23 cellular contexts compared by ENCODE assay signal in the genomic region with DNA sequence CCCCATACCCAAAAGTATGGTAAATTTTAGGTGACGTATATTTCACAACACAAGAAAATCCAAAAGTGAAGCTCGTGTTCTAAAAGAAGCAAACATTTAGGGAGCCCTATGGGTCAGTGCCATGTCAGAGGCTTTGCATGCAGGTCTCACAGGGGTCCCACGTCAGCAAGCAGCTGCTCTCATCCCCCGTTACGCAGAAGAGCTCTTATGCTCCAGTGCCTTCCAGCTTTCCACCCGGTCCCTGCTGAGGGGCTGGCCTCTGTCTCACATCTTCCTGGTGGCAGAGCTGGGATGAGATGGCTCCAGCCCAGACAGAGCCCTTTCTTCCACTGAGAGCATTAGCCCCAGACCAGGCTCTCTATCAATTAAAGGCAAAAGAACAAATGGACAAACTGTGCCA.
DNase-seq lines count a peak whose midpoint lies in the region; ATAC-seq and TF ChIP-seq lines count a peak whose summit lies in the region.
"Had no signal": no experiment of that assay in that cellular context is flagged by ENCODE, and none has a peak within 500 bp of the region (broad histone marks: within the 10 kb centered on the region; RNA-seq: fewer than 3 reads in every experiment).

No MANE protein-coding gene starts in this region.

- H3K27ac ChIP-seq in right cardiac atrium (ENCODE audit: low read length) (peak overlapping the region; percentile 62), gastrocnemius medialis (peak overlapping the region; percentile 26 to 86 (median 68)), vagina (peak overlapping the region; percentile 57)

- H3K27me3 ChIP-seq in right cardiac atrium (ENCODE audit: control insufficient read depth, insufficient read depth) (no peaks in the 10 kb centered on the region), gastrocnemius medialis (no peaks in the 10 kb centered on the region), vagina (no peaks in the 10 kb centered on the region)
- H3K27me3 ChIP-seq: uterus had no signal

- H3K36me3 ChIP-seq in gastrocnemius medialis (peaks cover 0 to 51% of the 10 kb centered on the region in 2 donors), vagina (peaks cover 0 to 58% of the 10 kb centered on the region in 2 donors)
- H3K36me3 ChIP-seq: uterus had no signal

- TF ChIP-seq CTCF in gastrocnemius medialis (IDR thresholded peaks at IDR 0.05 in 4 of 5, conservative IDR thresholded peaks at IDR 0.05 in 1 of 5) (no peak), vagina (IDR thresholded peaks at IDR 0.05) (no peak)

- H3K4me1 ChIP-seq in right cardiac atrium (ENCODE audit: control insufficient read depth, insufficient read depth, low read length) = peaks cover 11% of the 10 kb centered on the region
- peaks cover 18 to 25% of the 10 kb centered on the region in 2 donors for H3K4me1 ChIP-seq in gastrocnemius medialis
- no peaks in the 10 kb centered on the region for H3K4me1 ChIP-seq in vagina
- H3K4me1 ChIP-seq: uterus had no signal

- in situ Hi-C loops in gastrocnemius medialis (cut with MboI; ENCODE audit: low sequenced_read_pairs in 4 of 4) = loop anchor here in 1 of 4 donors (10.0 kb wide), 1 partner anchor 82 kb away; a partner anchor contains a TSS

- no peak for DNase-seq in right cardiac atrium
- DNase-seq in Right ventricle myocardium inferior (ENCODE audit: missing footprints) = no peak
- DNase-seq in left kidney (ENCODE audit: low read depth, low spot score) = peak; percentile 60
- no peak for DNase-seq in gastrocnemius medialis
- DNase-seq in vagina (ENCODE audit: extremely low spot score in 2 of 2) = no peak
- no peak for DNase-seq in NCI-H748 (lab: John Stamatoyannopoulos, UW; ENCODE audit: unreplicated experiment)
- DNase-seq in NCI-H1930 (lab: John Stamatoyannopoulos, UW) = no peak
- DNase-seq: activated CD4-positive, alpha-beta T cell treated with anti-CD3 and anti-CD28 coated beads for 36 hours; activated CD8-positive, alpha-beta memory T cell treated with anti-CD3 and anti-CD28 coated beads, Interleukin-2, amount 10 ng/mL, durations not matched to agents 7 days and 5 days; activated effector memory CD4-positive, alpha-beta T cell treated with anti-CD3 and anti-CD28 coated beads, Interleukin-2, amount 50 U/mL, for 16 hours; CD8-positive, alpha-beta memory T cell; cortex of kidney; DND-41; glutamatergic neuron; NCI-H2107; NCI-H526 treated with DMSO at 0.1 percent for 48 hours; PC-3; stimulated activated CD4-positive, alpha-beta T cell treated with anti-CD3 and anti-CD28 coated beads, Interleukin-4, amount 100 ng/mL, for 24 hours; stimulated activated CD8-positive, alpha-beta memory T cell treated with anti-CD3 and anti-CD28 coated beads, Interleukin-4, amount 100 ng/mL, for 48 hours; T-helper 9 cell; uterus had no signal

- H3K4me3 ChIP-seq in right cardiac atrium (ENCODE audit: low read length) (no peak overlapping the region), gastrocnemius medialis (peak overlapping the region in 1 of 4 donors; percentile 2), vagina (no peak overlapping the region)
- H3K4me3 ChIP-seq: GM23338, uterus had no signal

- TF ChIP-seq POLR2A in gastrocnemius medialis (IDR thresholded peaks at IDR 0.05) (no peak), vagina (IDR thresholded peaks at IDR 0.05) (no peak)

- intact Hi-C loops in right cardiac atrium (cut with DNase I) (no loop called here), Right ventricle myocardium inferior (cut with DNase I) (no loop called here), gastrocnemius medialis (cut with DNase I; ENCODE audit: low total_unique reads) (no loop called here), vagina (cut with DNase I) (no loop called here)

- WGBS in right cardiac atrium = 86% methylated on average over 6 of the region's 6 CpGs

- no peak for ATAC-seq in right cardiac atrium
- ATAC-seq in Right ventricle myocardium inferior = no peak
- no peak for ATAC-seq in gastrocnemius medialis
- ATAC-seq in HG03378 (IDR thresholded peaks at IDR 0.05; ENCODE audit: unreplicated experiment) = no peak
- ATAC-seq: activated CD4-positive, alpha-beta T cell treated with anti-CD3 and anti-CD28 coated beads for 36 hours; activated CD8-positive, alpha-beta memory T cell treated with anti-CD3 and anti-CD28 coated beads, Interleukin-2, amount 10 ng/mL, durations not matched to agents 7 days and 5 days; GM23338; PC-3 had no signal

- H3K9me3 ChIP-seq in right cardiac atrium (ENCODE audit: control insufficient read depth, low read length) (no peaks in the 10 kb centered on the region), gastrocnemius medialis (no peaks in the 10 kb centered on the region), vagina (no peaks in the 10 kb centered on the region)
- H3K9me3 ChIP-seq: uterus had no signal
